11 cellular contexts compared by ENCODE assay signal in the genomic region with DNA sequence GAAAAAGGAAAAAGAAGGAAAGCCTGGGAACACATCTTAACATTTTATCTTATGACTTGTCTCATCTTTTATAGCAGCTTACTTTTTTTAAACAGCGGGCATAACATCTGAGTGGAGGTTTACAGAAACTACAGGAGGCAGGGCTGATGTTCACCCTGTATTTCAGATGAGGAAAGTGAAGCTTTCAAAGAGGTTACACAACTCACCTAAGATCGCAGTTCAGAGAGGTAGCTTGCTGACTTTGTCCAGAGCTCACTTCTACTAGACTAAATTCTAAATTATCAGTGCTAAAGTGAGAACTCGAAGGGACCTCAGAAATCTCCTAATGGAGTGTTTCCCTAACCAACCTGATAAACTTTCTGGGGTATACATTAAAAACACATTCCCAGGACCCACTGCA.
"Had no signal": no experiment of that assay in that cellular context is flagged by ENCODE, and none has a peak within 500 bp of the region (broad histone marks: within the 10 kb centered on the region; RNA-seq: fewer than 3 reads in every experiment).

No MANE protein-coding gene starts in this region.

- H3K9me3 ChIP-seq: esophagus muscularis mucosa, ovary, sigmoid colon, thoracic aorta had no signal

- H3K4me3 ChIP-seq: esophagus muscularis mucosa, lung, neural progenitor cell, ovary, sigmoid colon, thoracic aorta had no signal

- H2AFZ ChIP-seq: neural progenitor cell had no signal

- H3K9ac ChIP-seq: neural progenitor cell had no signal

- DNase-seq: activated B cell treated with CpG ODN at 0.5 μM for 24 hours; activated CD4-positive, alpha-beta T cell treated with anti-CD3 and anti-CD28 coated beads, Interleukin-2, amount 50 U/mL, for 1 hour; activated naive CD4-positive, alpha-beta T cell; kidney glomerular epithelial cell; ovary; sigmoid colon; stimulated activated CD4-positive, alpha-beta T cell treated with anti-CD3 and anti-CD28 coated beads, Interleukin-2, amount 100 ng/mL, for 24 hours had no signal

- H3K27me3 ChIP-seq: esophagus muscularis mucosa, neural progenitor cell, ovary, sigmoid colon had no signal

- H3K4me2 ChIP-seq: neural progenitor cell had no signal

- H3K27ac ChIP-seq: esophagus muscularis mucosa, neural progenitor cell, ovary, sigmoid colon, thoracic aorta had no signal

- H3K36me3 ChIP-seq: ovary, thoracic aorta had no signal
